In the genomic region with DNA sequence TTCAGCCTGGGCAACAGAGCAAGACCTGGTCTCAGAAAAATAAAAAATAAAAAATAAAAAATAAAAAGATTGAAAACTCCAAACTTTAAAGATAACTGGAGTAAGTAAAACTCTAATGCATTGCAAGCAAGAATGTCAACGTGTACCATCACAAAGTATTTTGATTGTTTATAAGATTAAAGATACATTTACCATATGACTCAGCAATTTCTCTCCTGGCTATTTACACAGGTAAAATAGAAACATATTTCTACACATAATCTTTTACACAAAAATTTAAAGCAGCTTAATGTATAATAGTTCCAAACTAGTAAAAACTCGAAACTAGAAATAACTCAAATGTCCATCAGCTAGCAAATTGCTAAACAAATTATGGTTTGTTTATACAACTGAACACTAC, we compare ENCODE assay signal across 2 cellular contexts.
TF ChIP-seq lines count a peak whose summit lies in the region.

No MANE protein-coding gene starts in this region.

TF ChIP-seq in HCT116, 20 proteins besides CTCF, POLR2A, EP300 and RAD21 (continued from another document):
- TF ChIP-seq, protein P1, sequence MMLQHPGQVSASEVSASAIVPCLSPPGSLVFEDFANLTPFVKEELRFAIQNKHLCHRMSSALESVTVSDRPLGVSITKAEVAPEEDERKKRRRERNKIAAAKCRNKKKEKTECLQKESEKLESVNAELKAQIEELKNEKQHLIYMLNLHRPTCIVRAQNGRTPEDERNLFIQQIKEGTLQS (IDR thresholded peaks at IDR 0.05) = no peak
- no peak for TF ChIP-seq EZH2phosphoT487 (IDR thresholded peaks at IDR 0.05; ENCODE audit: borderline replicate concordance)

TF ChIP-seq in K562, 482 proteins besides CTCF, POLR2A, EP300 and RAD21 (continued from another document and continues in another):
- TF ChIP-seq, protein P2, sequence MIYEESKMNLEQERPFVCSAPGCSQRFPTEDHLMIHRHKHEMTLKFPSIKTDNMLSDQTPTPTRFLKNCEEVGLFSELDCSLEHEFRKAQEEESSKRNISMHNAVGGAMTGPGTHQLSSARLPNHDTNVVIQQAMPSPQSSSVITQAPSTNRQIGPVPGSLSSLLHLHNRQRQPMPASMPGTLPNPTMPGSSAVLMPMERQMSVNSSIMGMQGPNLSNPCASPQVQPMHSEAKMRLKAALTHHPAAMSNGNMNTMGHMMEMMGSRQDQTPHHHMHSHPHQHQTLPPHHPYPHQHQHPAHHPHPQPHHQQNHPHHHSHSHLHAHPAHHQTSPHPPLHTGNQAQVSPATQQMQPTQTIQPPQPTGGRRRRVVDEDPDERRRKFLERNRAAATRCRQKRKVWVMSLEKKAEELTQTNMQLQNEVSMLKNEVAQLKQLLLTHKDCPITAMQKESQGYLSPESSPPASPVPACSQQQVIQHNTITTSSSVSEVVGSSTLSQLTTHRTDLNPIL (CRISPR knock-in tag; IDR thresholded peaks at IDR 0.05) = no peak
- no peak for TF ChIP-seq YY1 (IDR thresholded peaks at IDR 0.05; ENCODE audit: borderline replicate concordance in 1 of 3, control insufficient read depth in 1 of 3, extremely low read depth in 1 of 3, insufficient read depth in 3 of 3, insufficient read length in 1 of 3, insufficient replicate concordance in 2 of 3, low read depth in 1 of 3, low read length in 2 of 3)
- no peak for TF ChIP-seq ZBTB26 (CRISPR knock-in tag; IDR thresholded peaks at IDR 0.05)
- TF ChIP-seq SP1 (CRISPR knock-in tag; IDR thresholded peaks at IDR 0.05) = no peak
- TF ChIP-seq ZNF507 (tag; conservative IDR thresholded peaks at IDR 0.05) = no peak
- TF ChIP-seq MYBL2 (IDR thresholded peaks at IDR 0.05; ENCODE audit: low read depth) = no peak
- TF ChIP-seq MYBL2 (CRISPR knock-in tag; IDR thresholded peaks at IDR 0.05; ENCODE audit: borderline replicate concordance) = no peak
- peak; percentile 59 for TF ChIP-seq MAFG (tag; conservative IDR thresholded peaks at IDR 0.05)
- no peak for TF ChIP-seq MCM7 (IDR thresholded peaks at IDR 0.05)
- TF ChIP-seq ETV5 (CRISPR knock-in tag; IDR thresholded peaks at IDR 0.05; ENCODE audit: low read depth) = no peak
- no peak for TF ChIP-seq RB1 (IDR thresholded peaks at IDR 0.05; ENCODE audit: low read depth)
- TF ChIP-seq, protein P3, sequence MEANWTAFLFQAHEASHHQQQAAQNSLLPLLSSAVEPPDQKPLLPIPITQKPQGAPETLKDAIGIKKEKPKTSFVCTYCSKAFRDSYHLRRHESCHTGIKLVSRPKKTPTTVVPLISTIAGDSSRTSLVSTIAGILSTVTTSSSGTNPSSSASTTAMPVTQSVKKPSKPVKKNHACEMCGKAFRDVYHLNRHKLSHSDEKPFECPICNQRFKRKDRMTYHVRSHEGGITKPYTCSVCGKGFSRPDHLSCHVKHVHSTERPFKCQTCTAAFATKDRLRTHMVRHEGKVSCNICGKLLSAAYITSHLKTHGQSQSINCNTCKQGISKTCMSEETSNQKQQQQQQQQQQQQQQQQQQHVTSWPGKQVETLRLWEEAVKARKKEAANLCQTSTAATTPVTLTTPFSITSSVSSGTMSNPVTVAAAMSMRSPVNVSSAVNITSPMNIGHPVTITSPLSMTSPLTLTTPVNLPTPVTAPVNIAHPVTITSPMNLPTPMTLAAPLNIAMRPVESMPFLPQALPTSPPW (CRISPR knock-in tag; IDR thresholded peaks at IDR 0.05) = no peak
- no peak for TF ChIP-seq BRF1 (IDR thresholded peaks at IDR 0.05; ENCODE audit: borderline replicate concordance, extremely low read depth, insufficient read length)
- no peak for TF ChIP-seq ZNF644 (tag; IDR thresholded peaks at IDR 0.05; ENCODE audit: low read depth)
- TF ChIP-seq DDX20 (tag; IDR thresholded peaks at IDR 0.05; ENCODE audit: low read depth) = no peak
- no peak for TF ChIP-seq FOS (IDR thresholded peaks at IDR 0.05; ENCODE audit: extremely low read depth, insufficient read length)
- TF ChIP-seq NFIX (CRISPR knock-in tag; IDR thresholded peaks at IDR 0.05; ENCODE audit: low read depth) = no peak
- TF ChIP-seq LEF1 (IDR thresholded peaks at IDR 0.05) = no peak
- no peak for TF ChIP-seq FOXM1 (IDR thresholded peaks at IDR 0.05; ENCODE audit: low read depth)
- TF ChIP-seq FOXM1 (CRISPR knock-in tag; IDR thresholded peaks at IDR 0.05; ENCODE audit: low read depth) = no peak
- no peak for TF ChIP-seq PRMT5 (CRISPR knock-in tag; IDR thresholded peaks at IDR 0.05)
- no peak for TF ChIP-seq ZNF384 (IDR thresholded peaks at IDR 0.05; ENCODE audit: low read depth, low read length)
- TF ChIP-seq SIRT6 (IDR thresholded peaks at IDR 0.05; ENCODE audit: low read depth, low read length) = no peak
- no peak for TF ChIP-seq ZNF436 (CRISPR knock-in tag; IDR thresholded peaks at IDR 0.05)
- peak; percentile 52; the same call in 1 of the 2 replicates for TF ChIP-seq MAFF (IDR thresholded peaks at IDR 0.05; ENCODE audit: low read length)
- peak; percentile 83 for TF ChIP-seq ZNF316 (IDR thresholded peaks at IDR 0.05)
- TF ChIP-seq ZNF174 (CRISPR knock-in tag; IDR thresholded peaks at IDR 0.05) = no peak
- TF ChIP-seq CEBPG (CRISPR knock-in tag; IDR thresholded peaks at IDR 0.05) = no peak
- no peak for TF ChIP-seq CEBPG (tag; conservative IDR thresholded peaks at IDR 0.05 in 1 of 2, IDR thresholded peaks at IDR 0.05 in 1 of 2)
- no peak for TF ChIP-seq ZBED1 (IDR thresholded peaks at IDR 0.05)
- peak; percentile 63; the same call in 1 of the 2 replicates for TF ChIP-seq MAFK (IDR thresholded peaks at IDR 0.05; ENCODE audit: low read length)
- no peak for TF ChIP-seq ZNF79 (CRISPR knock-in tag; IDR thresholded peaks at IDR 0.05; ENCODE audit: low read depth)
- TF ChIP-seq NFE2 (IDR thresholded peaks at IDR 0.05; ENCODE audit: low read depth) = peak; percentile 55
- TF ChIP-seq ZBTB40 (IDR thresholded peaks at IDR 0.05) = no peak
- TF ChIP-seq ZBTB40 (CRISPR knock-in tag; IDR thresholded peaks at IDR 0.05) = no peak
- TF ChIP-seq NRF1 (conservative IDR thresholded peaks at IDR 0.05 in 1 of 2, IDR thresholded peaks at IDR 0.05 in 1 of 2) = no peak
- no peak for TF ChIP-seq ZNF175 (CRISPR knock-in tag; IDR thresholded peaks at IDR 0.05; ENCODE audit: low read depth)
- TF ChIP-seq RHOXF2B (CRISPR knock-in tag; conservative IDR thresholded peaks at IDR 0.05) = no peak
- no peak for TF ChIP-seq MECOM (CRISPR knock-in tag; IDR thresholded peaks at IDR 0.05)
- TF ChIP-seq, protein P4, sequence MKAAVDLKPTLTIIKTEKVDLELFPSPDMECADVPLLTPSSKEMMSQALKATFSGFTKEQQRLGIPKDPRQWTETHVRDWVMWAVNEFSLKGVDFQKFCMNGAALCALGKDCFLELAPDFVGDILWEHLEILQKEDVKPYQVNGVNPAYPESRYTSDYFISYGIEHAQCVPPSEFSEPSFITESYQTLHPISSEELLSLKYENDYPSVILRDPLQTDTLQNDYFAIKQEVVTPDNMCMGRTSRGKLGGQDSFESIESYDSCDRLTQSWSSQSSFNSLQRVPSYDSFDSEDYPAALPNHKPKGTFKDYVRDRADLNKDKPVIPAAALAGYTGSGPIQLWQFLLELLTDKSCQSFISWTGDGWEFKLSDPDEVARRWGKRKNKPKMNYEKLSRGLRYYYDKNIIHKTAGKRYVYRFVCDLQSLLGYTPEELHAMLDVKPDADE (conservative IDR thresholded peaks at IDR 0.05; ENCODE audit: control insufficient read depth, low read depth, low read length) = no peak
- TF ChIP-seq CCNT2 (IDR thresholded peaks at IDR 0.05; ENCODE audit: borderline replicate concordance, extremely low read depth, insufficient read length, low read depth, low read length) = no peak
- no peak for TF ChIP-seq ZNF324 (CRISPR knock-in tag; IDR thresholded peaks at IDR 0.05)
- no peak for TF ChIP-seq USF2 (CRISPR knock-in tag; IDR thresholded peaks at IDR 0.05)
- no peak for TF ChIP-seq CBX5 (IDR thresholded peaks at IDR 0.05; ENCODE audit: borderline replicate concordance, low read depth)
- TF ChIP-seq NFE2L1 (tag; IDR thresholded peaks at IDR 0.05; ENCODE audit: borderline replicate concordance, low read depth) = peak; percentile 73
- TF ChIP-seq ZKSCAN8 (CRISPR knock-in tag; IDR thresholded peaks at IDR 0.05) = no peak
- no peak for TF ChIP-seq ZBTB2 (IDR thresholded peaks at IDR 0.05)
- TF ChIP-seq ZNF395 (CRISPR knock-in tag; IDR thresholded peaks at IDR 0.05) = no peak
